22 cellular contexts compared by ENCODE assay signal in genomic region chr12:104756901-104757300, GRCh38.
"Had no signal": no experiment of that assay in that cellular context is flagged by ENCODE, and none has a peak within 500 bp of the region (broad histone marks: within the 10 kb centered on the region; RNA-seq: fewer than 3 reads in every experiment).

No MANE protein-coding gene starts in this region.

- H3K4me3 Mint-ChIP-seq: IgD-negative memory B cell had no signal

- H3K27me3 ChIP-seq: SJSA1 had no signal

- DNase-seq: Kasumi-1, MM.1S, NCI-H1092 treated with DMSO at 0.1 percent for 48 hours, NCI-H1436, NCI-H187, NCI-H2029, NCI-H2081 treated with DMSO at 0.1 percent for 48 hours, NCI-H2171, NCI-H226, NCI-H446, NCI-H510A, NCI-H524 treated with DMSO at 0.1 percent for 48 hours, NCI-H69, NCI-H774, Right ventricle myocardium superior, RPMI8226, SIG-M5 had no signal

- H3K9me3 Mint-ChIP-seq: IgD-negative memory B cell had no signal

- H3K27ac ChIP-seq: KMS-11, SJSA1, SK-N-MC had no signal

- H3K36me3 ChIP-seq: SJSA1 had no signal

- H3K4me3 ChIP-seq: K562, SJSA1, SK-N-MC had no signal

- ATAC-seq: K562 had no signal

- H3K27me3 Mint-ChIP-seq: IgD-negative memory B cell had no signal
